ENCODE assay signal across 8 cellular contexts in genomic region chr13:102399791-102400618, GRCh38. TPM values are rescaled to one million over a fixed set of nuclear protein-coding genes. Genes with fewer than 3 reads are reported as not detected.
DNase-seq lines count a peak whose midpoint lies in the region; ATAC-seq and TF ChIP-seq lines count a peak whose summit lies in the region.

No MANE protein-coding gene starts in this region.

- H3K36me3 ChIP-seq in IMR-90 (ENCODE audit: control insufficient read depth, insufficient read depth, low read length): no peaks in the 10 kb centered on the region
- no peaks in the 10 kb centered on the region for H3K36me3 ChIP-seq in parathyroid adenoma (ENCODE audit: control insufficient read depth, insufficient read depth, low read length)
- H3K36me3 ChIP-seq in Caco-2 (ENCODE audit: control insufficient read depth, insufficient read depth, low read length): no peaks in the 10 kb centered on the region

- H4K20me1 ChIP-seq in IMR-90 (ENCODE audit: insufficient read depth, low read length): no peaks in the 10 kb centered on the region

- H3K56ac ChIP-seq in IMR-90 (ENCODE audit: extremely low read depth, insufficient read depth, low read length): no peak overlapping the region

- peak; percentile 64 for DNase-seq in activated effector memory CD4-positive, alpha-beta T cell treated with anti-CD3 and anti-CD28 coated beads, Interleukin-2, amount 50 U/mL, for 16 hours
- DNase-seq in activated effector memory CD4-positive, alpha-beta T cell treated with Interleukin-2 at 50 U/mL for 16 hours: no peak
- DNase-seq in IMR-90 (no peak), head of caudate nucleus (peak in 40 of 42 donors; percentile 6 to 73 (median 42)), Caco-2 (no peak)
- peak; percentile 14 for DNase-seq in activated naive CD4-positive, alpha-beta T cell treated with anti-CD3 and anti-CD28 coated beads for 36 hours

- dilution Hi-C loops in IMR-90 (cut with HindIII; ENCODE audit: low sequenced_read_pairs, unreplicated experiment): no loop called here

- WGBS in IMR-90 (ENCODE audit: extremely low coverage in 2 of 2, insufficient read length in 1 of 2), 2 experiments: 10% methylated on average over 13 of the region's 56 CpGs; no CpG with 5 or more reads in 1 of the 2 experiments

- H2AFZ ChIP-seq in IMR-90 (replicated peaks; ENCODE audit: low read length, poor library complexity) (peak overlapping the region; percentile 79), parathyroid adenoma (peak overlapping the region; percentile 94)

- H2BK5ac ChIP-seq in IMR-90 (ENCODE audit: low read depth, low read length, poor library complexity, severe bottlenecking): no peak overlapping the region

- CTCF ChIA-PET in IMR-90 (lab: Yijun Ruan, JAX): interaction anchor here (1.2 kb wide), 1 partner anchor 258 kb away, joined by 3 read pairs; no protein-coding TSS in a partner anchor
- CTCF ChIA-PET in activated naive CD4-positive, alpha-beta T cell treated with anti-CD3 and anti-CD28 coated beads for 36 hours (lab: Charles Lee): interaction anchor here (1.2 kb wide), 1 partner anchor 57 kb away, joined by 3 read pairs; no protein-coding TSS in a partner anchor
- CTCF ChIA-PET in Caco-2 (lab: Charles Lee): no interaction called here

- TF ChIP-seq CTCF in IMR-90 (conservative IDR thresholded peaks at IDR 0.05; ENCODE audit: low read depth, low read length) (no peak), parathyroid adenoma (IDR thresholded peaks at IDR 0.05) (no peak), Caco-2 (IDR thresholded peaks at IDR 0.05; ENCODE audit: insufficient read depth in 1 of 2, low read depth in 1 of 2, low read length in 1 of 2, severe bottlenecking in 1 of 2, unreplicated experiment in 1 of 2) (no peak)

- H3K23ac ChIP-seq in IMR-90 (ENCODE audit: low read depth, low read length): no peak overlapping the region

- no peak overlapping the region for H3K27ac Mint-ChIP-seq in activated naive CD4-positive, alpha-beta T cell treated with anti-CD3 and anti-CD28 coated beads for 36 hours
- H3K27ac Mint-ChIP-seq in Caco-2 (ENCODE audit: unreplicated experiment): no peak overlapping the region

- no peak overlapping the region for H2AK5ac ChIP-seq in IMR-90 (ENCODE audit: low read depth, low read length)

- no peak overlapping the region for H2BK120ac ChIP-seq in IMR-90 (ENCODE audit: low read depth, low read length)

- no peak overlapping the region for H3K27ac ChIP-seq in IMR-90 (ENCODE audit: insufficient read depth, low read length)
- peak overlapping the region; percentile 36 for H3K27ac ChIP-seq in parathyroid adenoma

- peak overlapping the region; percentile 64 for H3K4me3 Mint-ChIP-seq in activated naive CD4-positive, alpha-beta T cell treated with anti-CD3 and anti-CD28 coated beads for 36 hours
- H3K4me3 Mint-ChIP-seq in Caco-2 (ENCODE audit: unreplicated experiment): no peak overlapping the region

- no peak overlapping the region for H4K5ac ChIP-seq in IMR-90 (ENCODE audit: low read depth, low read length)

- in situ Hi-C loops in IMR-90 (cut with MboI; ENCODE audit: low sequenced_read_pairs): no loop called here

- H4K8ac ChIP-seq in IMR-90 (ENCODE audit: low read depth in 2 of 2, low read length in 2 of 2): no peak overlapping the region

- no peak overlapping the region for H2AK9ac ChIP-seq in IMR-90 (replicated peaks; ENCODE audit: low read depth, low read length, poor library complexity)

- H3K4ac ChIP-seq in IMR-90 (ENCODE audit: low read depth, low read length): no peak overlapping the region

- no peaks in the 10 kb centered on the region for H3K79me2 ChIP-seq in parathyroid adenoma

- peaks cover 3% of the 10 kb centered on the region for H3K4me1 ChIP-seq in IMR-90 (ENCODE audit: control insufficient read depth, insufficient read depth, low read length)
- H3K4me1 ChIP-seq in parathyroid adenoma: no peaks in the 10 kb centered on the region
- no peaks in the 10 kb centered on the region for H3K4me1 ChIP-seq in Caco-2

- peak overlapping the region; percentile 36 for H3K4me3 ChIP-seq in IMR-90 (ENCODE audit: insufficient read depth, low read depth, low read length)
- H3K4me3 ChIP-seq in parathyroid adenoma (ENCODE audit: low read depth, low read length): peak overlapping the region; percentile 62
- H3K4me3 ChIP-seq in Caco-2 (ENCODE audit: low read depth, low read length): no peak overlapping the region

- peak overlapping the region; percentile 93 for H3K4me2 ChIP-seq in IMR-90 (ENCODE audit: low read depth, low read length)
- peak overlapping the region; percentile 85 for H3K4me2 ChIP-seq in parathyroid adenoma (ENCODE audit: low read length)

- H3K9ac ChIP-seq in IMR-90 (ENCODE audit: low read depth, low read length) (no peak overlapping the region), parathyroid adenoma (no peak overlapping the region)

- POLR2A ChIA-PET in IMR-90 (lab: Charles Lee; ENCODE audit: unreplicated experiment) (no interaction called here), Caco-2 (lab: Charles Lee) (no interaction called here)

- H3K9me3 ChIP-seq in IMR-90 (ENCODE audit: control insufficient read depth, insufficient read depth, low read length) (no peaks in the 10 kb centered on the region), parathyroid adenoma (ENCODE audit: control insufficient read depth, low read length) (no peaks in the 10 kb centered on the region), Caco-2 (no peaks in the 10 kb centered on the region)

- H3K9me1 ChIP-seq in IMR-90 (ENCODE audit: insufficient read depth, low read length): no peaks in the 10 kb centered on the region

- peaks cover 45% of the 10 kb centered on the region for H3K27me3 Mint-ChIP-seq in activated naive CD4-positive, alpha-beta T cell treated with anti-CD3 and anti-CD28 coated beads for 36 hours (ENCODE audit: low read depth)
- peaks cover 11% of the 10 kb centered on the region for H3K27me3 Mint-ChIP-seq in Caco-2 (ENCODE audit: insufficient read depth, unreplicated experiment)

- intact Hi-C loops in IMR-90 (cut with micrococcal nuclease) (no loop called here), head of caudate nucleus (cut with DNase I) (loop anchor here (5.0 kb wide), 1 partner anchor 258 kb away; no protein-coding TSS in a partner anchor), Caco-2 (cut with micrococcal nuclease; ENCODE audit: unreplicated experiment) (no loop called here)
- intact Hi-C loops in activated naive CD4-positive, alpha-beta T cell treated with anti-CD3 and anti-CD28 coated beads for 36 hours (cut with micrococcal nuclease): loop anchor here (1.0 to 10.0 kb wide), 3 partner anchors 57 to 1725 kb away; partner anchors contain the start of gene TMTC4

- H2BK15ac ChIP-seq in IMR-90 (ENCODE audit: low read depth, low read length): no peak overlapping the region

- TF ChIP-seq RAD21 in IMR-90 (IDR thresholded peaks at IDR 0.05; ENCODE audit: low read length): no peak

- ATAC-seq in IMR-90 (ENCODE audit: low read depth) (peak; percentile 56), GM21367 (IDR thresholded peaks at IDR 0.05; ENCODE audit: unreplicated experiment) (no peak)

- H2BK20ac ChIP-seq in IMR-90 (ENCODE audit: low read depth, low read length): no peak overlapping the region

- peaks cover 24% of the 10 kb centered on the region for H3K4me1 Mint-ChIP-seq in activated naive CD4-positive, alpha-beta T cell treated with anti-CD3 and anti-CD28 coated beads for 36 hours (ENCODE audit: low read depth)
- H3K4me1 Mint-ChIP-seq in Caco-2 (ENCODE audit: low read depth, unreplicated experiment): no peaks in the 10 kb centered on the region

- H3K9me3 Mint-ChIP-seq in activated naive CD4-positive, alpha-beta T cell treated with anti-CD3 and anti-CD28 coated beads for 36 hours: no peaks in the 10 kb centered on the region
- H3K9me3 Mint-ChIP-seq in Caco-2 (ENCODE audit: unreplicated experiment): no peaks in the 10 kb centered on the region

- H3K27me3 ChIP-seq in IMR-90 (ENCODE audit: control insufficient read depth, insufficient read depth, low read length): peaks cover 28% of the 10 kb centered on the region
- no peaks in the 10 kb centered on the region for H3K27me3 ChIP-seq in parathyroid adenoma (ENCODE audit: control insufficient read depth, insufficient read depth, low read length)
- H3K27me3 ChIP-seq in Caco-2 (replicated peaks; ENCODE audit: control insufficient read depth, insufficient read depth, low read length): no peaks in the 10 kb centered on the region

- peaks cover 1% of the 10 kb centered on the region for H3K36me3 Mint-ChIP-seq in activated naive CD4-positive, alpha-beta T cell treated with anti-CD3 and anti-CD28 coated beads for 36 hours (ENCODE audit: low read depth)
- no peaks in the 10 kb centered on the region for H3K36me3 Mint-ChIP-seq in Caco-2 (ENCODE audit: insufficient read depth, unreplicated experiment)

- TF ChIP-seq POLR2A in IMR-90 (IDR thresholded peaks at IDR 0.05; ENCODE audit: low read depth, low read length): no peak

- no peak overlapping the region for H3K14ac ChIP-seq in IMR-90 (replicated peaks; ENCODE audit: low read depth, low read length)

- H3K79me1 ChIP-seq in IMR-90 (ENCODE audit: low read depth in 1 of 2, low read length in 2 of 2): no peaks in the 10 kb centered on the region

- no TSS peak for BruUV-seq in IMR-90 (replicated peaks; lab: Mats Ljungman, UMichigan)
- no TSS peak for BruUV-seq in Caco-2 (replicated peaks; lab: Mats Ljungman, UMichigan)

- no peak overlapping the region for H3K18ac ChIP-seq in IMR-90 (ENCODE audit: low read depth, low read length)

- H4K91ac ChIP-seq in IMR-90 (ENCODE audit: insufficient read depth, low read depth, low read length): no peak overlapping the region

TF ChIP-seq in IMR-90, 13 proteins besides CTCF, POLR2A, EP300 and RAD21 (continues in another document):
- TF ChIP-seq RFX5 (IDR thresholded peaks at IDR 0.05; ENCODE audit: low read depth, low read length): no peak
- no peak for TF ChIP-seq MXI1 (IDR thresholded peaks at IDR 0.05; ENCODE audit: borderline replicate concordance, low read depth, low read length)
- no peak for TF ChIP-seq BHLHE40 (IDR thresholded peaks at IDR 0.05; ENCODE audit: low read depth, low read length)
- TF ChIP-seq MAZ (IDR thresholded peaks at IDR 0.05; ENCODE audit: borderline replicate concordance, low read depth, low read length): no peak
- TF ChIP-seq ELK1 (IDR thresholded peaks at IDR 0.05; ENCODE audit: borderline replicate concordance, low read depth, low read length): no peak

RNA-seq across cellular contexts. Expression of gene FGF14, which starts 1.8 kb away (rescaled TPM):
- total RNA-seq in IMR-90 (2012; rRNA removed): under 0.01 TPM in 2 replicates
- 0.01 TPM in 1 of 2 replicates, not detected in the other for polyA plus RNA-seq in IMR-90 (2012; rRNA removed)
- not detected in 2 replicates for polyA plus RNA-seq in IMR-90 (2012; cell fraction: cytosol; rRNA removed)
- polyA plus RNA-seq in IMR-90 (2012; cell fraction: nucleus; rRNA removed; ENCODE audit: low replicate concordance): 0.01 TPM in 1 of 2 replicates, not detected in the other
- total RNA-seq in activated naive CD4-positive, alpha-beta T cell treated with anti-CD3 and anti-CD28 coated beads for 36 hours: not detected
- total RNA-seq in Caco-2 (2022): not detected in 2 replicates

Comparison
In these comparisons a context has a peak if more than half of its experiments do, and no peak if none do; other contexts are left out.
1. DNase-seq: peak in activated effector memory CD4-positive, alpha-beta T cell treated with anti-CD3 and anti-CD28 coated beads, Interleukin-2, amount 50 U/mL, for 16 hours (single experiment), activated naive CD4-positive, alpha-beta T cell treated with anti-CD3 and anti-CD28 coated beads for 36 hours (single experiment) and head of caudate nucleus (40 of 42); none in activated effector memory CD4-positive, alpha-beta T cell treated with Interleukin-2 at 50 U/mL for 16 hours (single experiment), IMR-90 (single experiment) and Caco-2 (0 of 2).
2. intact Hi-C loops: an anchor here in activated naive CD4-positive, alpha-beta T cell treated with anti-CD3 and anti-CD28 coated beads for 36 hours (1.0 to 10.0 kb wide) and head of caudate nucleus (5.0 kb wide); none called in IMR-90 and Caco-2.